36 cellular contexts compared by ENCODE assay signal in genomic region chr3:141776376-141776775, GRCh38. TPM values are rescaled to one million over a fixed set of nuclear protein-coding genes. Genes with fewer than 3 reads are reported as not detected.
"Had no signal": no experiment of that assay in that cellular context is flagged by ENCODE, and none has a peak within 500 bp of the region (broad histone marks: within the 10 kb centered on the region; RNA-seq: fewer than 3 reads in every experiment).

No MANE protein-coding gene starts in this region.

- H3K4me3 Mint-ChIP-seq: activated CD4-positive, alpha-beta memory T cell treated with anti-CD3 and anti-CD28 coated beads for 36 hours; activated CD4-positive, alpha-beta T cell treated with anti-CD3 and anti-CD28 coated beads for 36 hours; activated CD4-positive, alpha-beta T cell treated with anti-CD3 and anti-CD28 coated beads, Interleukin-2, amount 10 ng/mL, durations not matched to agents 24 days and 14 days; activated CD8-positive, alpha-beta memory T cell treated with anti-CD3 and anti-CD28 coated beads, Interleukin-2, amount 10 ng/mL, durations not matched to agents 7 days and 5 days; activated CD8-positive, alpha-beta T cell treated with anti-CD3 and anti-CD28 coated beads, Interleukin-2, amount 10 ng/mL, durations not matched to agents 7 days and 5 days; activated naive CD4-positive, alpha-beta T cell treated with anti-CD3 and anti-CD28 coated beads for 36 hours; activated naive CD4-positive, alpha-beta T cell treated with anti-CD3 and anti-CD28 coated beads, Interleukin-2, amount 50 U/mL, for 24 hours; activated naive CD8-positive, alpha-beta T cell treated with anti-CD3 and anti-CD28 coated beads for 36 hours; activated naive CD8-positive, alpha-beta T cell treated with anti-CD3 and anti-CD28 coated beads, Interleukin-2, amount 50 U/mL, for 24 hours; activated T-helper 1 cell treated with anti-CD3 and anti-CD28 coated beads, Interleukin-12 subunit alpha, Interleukin-12 subunit beta, Interleukin-2, Interleukin-4 antibody, amounts not matched to agents 30 ng/mL and 10 ng/mL and 1 ng/mL, durations not matched to agents 14 hours and 24 hours and 36 hours; effector memory CD8-positive, alpha-beta T cell had no signal

- H3K9me3 ChIP-seq: adrenal gland, body of pancreas, esophagus squamous epithelium, gastroesophageal sphincter had no signal

- H3K36me3 Mint-ChIP-seq: activated CD4-positive, alpha-beta memory T cell treated with anti-CD3 and anti-CD28 coated beads for 36 hours; activated CD8-positive, alpha-beta memory T cell treated with anti-CD3 and anti-CD28 coated beads, Interleukin-2, amount 10 ng/mL, durations not matched to agents 7 days and 5 days; activated naive CD4-positive, alpha-beta T cell treated with anti-CD3 and anti-CD28 coated beads, Interleukin-2, amount 50 U/mL, for 24 hours had no signal

- H3K27ac ChIP-seq: adrenal gland, body of pancreas, esophagus squamous epithelium, gastroesophageal sphincter had no signal

- H3K27me3 ChIP-seq: adrenal gland, body of pancreas, esophagus squamous epithelium, gastroesophageal sphincter had no signal

- H3K9me3 Mint-ChIP-seq: activated CD4-positive, alpha-beta T cell treated with anti-CD3 and anti-CD28 coated beads, Interleukin-2, amount 10 ng/mL, durations not matched to agents 24 days and 14 days; activated naive CD4-positive, alpha-beta T cell treated with anti-CD3 and anti-CD28 coated beads for 36 hours; activated naive CD4-positive, alpha-beta T cell treated with anti-CD3 and anti-CD28 coated beads, Interleukin-2, amount 50 U/mL, for 24 hours; activated naive CD8-positive, alpha-beta T cell treated with anti-CD3 and anti-CD28 coated beads for 36 hours; activated T-helper 1 cell treated with anti-CD3 and anti-CD28 coated beads, Interleukin-12 subunit alpha, Interleukin-12 subunit beta, Interleukin-2, Interleukin-4 antibody, amounts not matched to agents 30 ng/mL and 10 ng/mL and 1 ng/mL, durations not matched to agents 14 hours and 24 hours and 36 hours; activated T-helper 2 cell treated with anti-CD3 and anti-CD28 coated beads, Interferon-gamma antibody, Interleukin-2, Interleukin-4, amounts not matched to agents 10 μg/mL and 5 μg/mL and 100 μg/mL, durations not matched to agents 14 hours and 24 hours and 36 hours; effector memory CD8-positive, alpha-beta T cell had no signal

- H3K4me1 Mint-ChIP-seq: activated CD4-positive, alpha-beta T cell treated with anti-CD3 and anti-CD28 coated beads for 36 hours; activated CD4-positive, alpha-beta T cell treated with anti-CD3 and anti-CD28 coated beads, Interleukin-2, amount 10 ng/mL, durations not matched to agents 24 days and 14 days; activated CD8-positive, alpha-beta memory T cell treated with anti-CD3 and anti-CD28 coated beads, Interleukin-2, amount 10 ng/mL, durations not matched to agents 7 days and 5 days; activated naive CD4-positive, alpha-beta T cell treated with anti-CD3 and anti-CD28 coated beads, Interleukin-2, amount 50 U/mL, for 24 hours; activated naive CD8-positive, alpha-beta T cell treated with anti-CD3 and anti-CD28 coated beads for 36 hours; activated naive CD8-positive, alpha-beta T cell treated with anti-CD3 and anti-CD28 coated beads, Interleukin-2, amount 50 U/mL, for 24 hours had no signal

- H3K27ac Mint-ChIP-seq: activated CD4-positive, alpha-beta memory T cell treated with anti-CD3 and anti-CD28 coated beads for 36 hours; activated CD4-positive, alpha-beta T cell treated with anti-CD3 and anti-CD28 coated beads for 36 hours; activated CD4-positive, alpha-beta T cell treated with anti-CD3 and anti-CD28 coated beads, Interleukin-2, amount 10 ng/mL, durations not matched to agents 24 days and 14 days; activated CD8-positive, alpha-beta memory T cell treated with anti-CD3 and anti-CD28 coated beads, Interleukin-2, amount 10 ng/mL, durations not matched to agents 7 days and 5 days; activated CD8-positive, alpha-beta T cell treated with anti-CD3 and anti-CD28 coated beads, Interleukin-2, amount 10 ng/mL, durations not matched to agents 7 days and 5 days; activated naive CD4-positive, alpha-beta T cell treated with anti-CD3 and anti-CD28 coated beads for 36 hours; activated naive CD4-positive, alpha-beta T cell treated with anti-CD3 and anti-CD28 coated beads, Interleukin-2, amount 50 U/mL, for 24 hours; activated naive CD8-positive, alpha-beta T cell treated with anti-CD3 and anti-CD28 coated beads for 36 hours; activated naive CD8-positive, alpha-beta T cell treated with anti-CD3 and anti-CD28 coated beads, Interleukin-2, amount 50 U/mL, for 24 hours; activated T-helper 1 cell treated with anti-CD3 and anti-CD28 coated beads, Interleukin-12 subunit alpha, Interleukin-12 subunit beta, Interleukin-2, Interleukin-4 antibody, amounts not matched to agents 30 ng/mL and 10 ng/mL and 1 ng/mL, durations not matched to agents 14 hours and 24 hours and 36 hours; activated T-helper 2 cell treated with anti-CD3 and anti-CD28 coated beads, Interferon-gamma antibody, Interleukin-2, Interleukin-4, amounts not matched to agents 10 μg/mL and 5 μg/mL and 100 μg/mL, durations not matched to agents 14 hours and 24 hours and 36 hours; effector memory CD8-positive, alpha-beta T cell had no signal

- H3K36me3 ChIP-seq: adrenal gland, esophagus squamous epithelium, gastroesophageal sphincter had no signal

- H3K4me1 ChIP-seq: adrenal gland, body of pancreas, esophagus squamous epithelium, gastroesophageal sphincter had no signal

- ATAC-seq: activated CD4-positive, alpha-beta T cell treated with anti-CD3 and anti-CD28 coated beads for 36 hours; activated CD8-positive, alpha-beta memory T cell treated with anti-CD3 and anti-CD28 coated beads, Interleukin-2, amount 10 ng/mL, durations not matched to agents 7 days and 5 days; activated CD8-positive, alpha-beta T cell treated with anti-CD3 and anti-CD28 coated beads, Interleukin-2, amount 10 ng/mL, durations not matched to agents 7 days and 5 days; activated naive CD8-positive, alpha-beta T cell treated with anti-CD3 and anti-CD28 coated beads, Interleukin-2, amount 50 U/mL, for 24 hours; body of pancreas; effector memory CD8-positive, alpha-beta T cell; gastroesophageal sphincter had no signal

- H3K4me3 ChIP-seq: adrenal gland, body of pancreas, esophagus squamous epithelium, gastroesophageal sphincter had no signal

- H3K27me3 Mint-ChIP-seq: activated CD4-positive, alpha-beta memory T cell treated with anti-CD3 and anti-CD28 coated beads for 36 hours; activated CD4-positive, alpha-beta T cell treated with anti-CD3 and anti-CD28 coated beads for 36 hours; activated CD4-positive, alpha-beta T cell treated with anti-CD3 and anti-CD28 coated beads, Interleukin-2, amount 10 ng/mL, durations not matched to agents 24 days and 14 days; activated CD8-positive, alpha-beta memory T cell treated with anti-CD3 and anti-CD28 coated beads, Interleukin-2, amount 10 ng/mL, durations not matched to agents 7 days and 5 days; activated naive CD4-positive, alpha-beta T cell treated with anti-CD3 and anti-CD28 coated beads, Interleukin-2, amount 50 U/mL, for 24 hours; activated naive CD8-positive, alpha-beta T cell treated with anti-CD3 and anti-CD28 coated beads for 36 hours; activated naive CD8-positive, alpha-beta T cell treated with anti-CD3 and anti-CD28 coated beads, Interleukin-2, amount 50 U/mL, for 24 hours had no signal

- DNase-seq: activated CD4-positive, alpha-beta memory T cell treated with anti-CD3 and anti-CD28 coated beads for 36 hours; activated CD4-positive, alpha-beta T cell treated with anti-CD3 and anti-CD28 coated beads for 36 hours; activated CD4-positive, alpha-beta T cell treated with anti-CD3 and anti-CD28 coated beads, Interleukin-2, amount 10 ng/mL, durations not matched to agents 24 days and 14 days; activated CD4-positive, CD25-positive, alpha-beta regulatory T cell; activated CD4-positive, CD25-positive, alpha-beta regulatory T cell treated with anti-CD3 and anti-CD28 coated beads, Interleukin-2, amount 50 U/mL, for 72 hours; activated CD8-positive, alpha-beta memory T cell treated with anti-CD3 and anti-CD28 coated beads, Interleukin-2, amount 10 ng/mL, durations not matched to agents 7 days and 5 days; activated CD8-positive, alpha-beta memory T cell treated with anti-CD3 and anti-CD28 coated beads, Interleukin-2, amount 50 U/mL, for 4 hours; activated CD8-positive, alpha-beta T cell treated with anti-CD3 and anti-CD28 coated beads, Interleukin-2, amount 10 ng/mL, durations not matched to agents 7 days and 5 days; activated effector memory CD4-positive, alpha-beta T cell treated with anti-CD3 and anti-CD28 coated beads, Interleukin-2, amount 50 U/mL, for 16 hours; activated naive CD4-positive, alpha-beta T cell treated with anti-CD3 and anti-CD28 coated beads for 36 hours; activated naive CD8-positive, alpha-beta T cell treated with anti-CD3 and anti-CD28 coated beads for 36 hours; activated naive CD8-positive, alpha-beta T cell treated with anti-CD3 and anti-CD28 coated beads, Interleukin-2, amount 50 U/mL, for 24 hours; activated T-cell treated with anti-CD3 and anti-CD28 coated beads, Interleukin-2, amount 50 U/mL, for 1 hour; activated T-cell treated with anti-CD3 and anti-CD28 coated beads, Interleukin-2, amount 50 U/mL, for 48 hours; amygdala; aorta; body of pancreas; caudate nucleus; cortex of kidney; dermis blood vessel endothelial cell; effector CD4-positive, alpha-beta T cell; effector memory CD8-positive, alpha-beta T cell; erythroblast; esophagus squamous epithelium; foreskin melanocyte; T-helper 2 cell had no signal

RNA-seq across cellular contexts. Expression of gene GRK7, which starts 13.2 kb away (rescaled TPM):
- total RNA-seq: activated CD4-positive, alpha-beta memory T cell treated with anti-CD3 and anti-CD28 coated beads for 36 hours; activated CD4-positive, alpha-beta T cell treated with anti-CD3 and anti-CD28 coated beads for 36 hours; activated CD4-positive, alpha-beta T cell treated with anti-CD3 and anti-CD28 coated beads, Interleukin-2, amount 10 ng/mL, durations not matched to agents 24 days and 14 days; activated CD8-positive, alpha-beta memory T cell treated with anti-CD3 and anti-CD28 coated beads, Interleukin-2, amount 10 ng/mL, durations not matched to agents 7 days and 5 days; activated CD8-positive, alpha-beta T cell treated with anti-CD3 and anti-CD28 coated beads, Interleukin-2, amount 10 ng/mL, durations not matched to agents 7 days and 5 days; activated naive CD4-positive, alpha-beta T cell treated with anti-CD3 and anti-CD28 coated beads for 36 hours; activated naive CD8-positive, alpha-beta T cell treated with anti-CD3 and anti-CD28 coated beads for 36 hours; activated T-helper 1 cell treated with anti-CD3 and anti-CD28 coated beads, Interleukin-12 subunit alpha, Interleukin-12 subunit beta, Interleukin-2, Interleukin-4 antibody, amounts not matched to agents 30 ng/mL and 10 ng/mL and 1 ng/mL, durations not matched to agents 14 hours and 24 hours and 36 hours; activated T-helper 2 cell treated with anti-CD3 and anti-CD28 coated beads, Interferon-gamma antibody, Interleukin-2, Interleukin-4, amounts not matched to agents 10 μg/mL and 5 μg/mL and 100 μg/mL, durations not matched to agents 14 hours and 24 hours and 36 hours; body of pancreas; chondrocyte; dermis blood vessel endothelial cell; fibroblast of villous mesenchyme; gastroesophageal sphincter; glomerular endothelial cell; T-helper 1 cell treated with Interleukin-12 subunit alpha and Interleukin-12 subunit beta and Interleukin-4 antibody, amounts not matched to agents 30 ng/mL and 1 ng/mL, for 36 hours had no signal
- polyA plus RNA-seq: aorta, fibroblast of lung had no signal
